In the genomic region with DNA sequence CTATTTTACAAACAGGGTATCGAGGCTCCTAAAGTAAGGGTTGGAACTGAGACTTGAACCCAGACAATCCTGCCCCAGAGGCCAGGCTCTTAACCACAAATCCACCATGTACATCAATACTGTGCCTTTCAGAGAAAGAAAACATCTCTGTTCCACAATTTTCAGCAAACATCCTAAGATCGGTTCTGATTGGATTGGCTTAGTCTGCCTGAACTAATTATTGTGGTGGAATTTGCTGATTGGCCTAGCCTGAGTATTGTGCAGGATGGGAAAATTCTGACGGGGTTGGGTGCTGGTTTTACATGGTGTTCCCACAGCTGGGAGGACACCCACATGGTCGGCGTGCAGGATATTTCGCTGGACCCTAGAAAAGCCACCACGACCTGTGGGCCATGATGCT, we compare ENCODE assay signal across 41 cellular contexts. TPM values are rescaled to one million over a fixed set of nuclear protein-coding genes. Genes with fewer than 3 reads are reported as not detected.
"Had no signal": no experiment of that assay in that cellular context is flagged by ENCODE, and none has a peak within 500 bp of the region (broad histone marks: within the 10 kb centered on the region; RNA-seq: fewer than 3 reads in every experiment).

A gene with protein sequence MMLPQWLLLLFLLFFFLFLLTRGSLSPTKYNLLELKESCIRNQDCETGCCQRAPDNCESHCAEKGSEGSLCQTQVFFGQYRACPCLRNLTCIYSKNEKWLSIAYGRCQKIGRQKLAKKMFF (plus strand): TSS at position 301 of the 400 bp plus-strand sequence. CDS start 92 bp downstream, at position 393.

- ATAC-seq: activated CD8-positive, alpha-beta T cell treated with anti-CD3 and anti-CD28 coated beads for 36 hours; activated T-cell treated with anti-CD3 and anti-CD28 coated beads, Interleukin-2, amount 50 U/mL, for 72 hours; activated T-helper 17 cell treated with anti-CD3 and anti-CD28 coated beads, Interleukin-2, amount 50 U/mL, for 72 hours; Right ventricle myocardium inferior; SK-N-SH treated with all-trans-retinoic acid at 6 μM for 48 hours; T-cell had no signal

- H3K9me3 Mint-ChIP-seq: activated CD8-positive, alpha-beta T cell treated with anti-CD3 and anti-CD28 coated beads for 36 hours; activated naive CD8-positive, alpha-beta T cell treated with anti-CD3 and anti-CD28 coated beads for 36 hours; activated T-cell treated with anti-CD3 and anti-CD28 coated beads, Interleukin-2, amount 50 U/mL, for 72 hours; activated T-helper 17 cell treated with anti-CD3 and anti-CD28 coated beads, Interleukin-2, amount 50 U/mL, for 72 hours; T-cell had no signal

- H3K36me3 Mint-ChIP-seq: activated naive CD8-positive, alpha-beta T cell treated with anti-CD3 and anti-CD28 coated beads for 36 hours; T-cell had no signal

- DNase-seq: activated CD4-positive, alpha-beta T cell treated with anti-CD3 and anti-CD28 coated beads for 1 hour; activated CD4-positive, alpha-beta T cell treated with anti-CD3 and anti-CD28 coated beads for 48 hours; activated CD4-positive, CD25-positive, alpha-beta regulatory T cell; activated CD8-positive, alpha-beta T cell treated with anti-CD3 and anti-CD28 coated beads for 36 hours; activated effector memory CD4-positive, alpha-beta T cell treated with anti-CD3 and anti-CD28 coated beads, Interleukin-2, amount 50 U/mL, for 16 hours; activated naive CD4-positive, alpha-beta T cell; activated naive CD4-positive, alpha-beta T cell treated with anti-CD3 and anti-CD28 coated beads, Interleukin-2, amount 50 U/mL, for 16 hours; activated naive CD8-positive, alpha-beta T cell treated with anti-CD3 and anti-CD28 coated beads for 36 hours; activated T-cell treated with anti-CD3 and anti-CD28 coated beads, Interleukin-2, amount 50 U/mL, for 1 hour; activated T-cell treated with anti-CD3 and anti-CD28 coated beads, Interleukin-2, amount 50 U/mL, for 72 hours; amniotic stem cell; aorta; brain microvascular endothelial cell; central memory CD4-positive, alpha-beta T cell; Kasumi-1; MG63; NCI-H1048; NCI-H1105 treated with DMSO at 0.1 percent for 48 hours; NCI-H1436; NCI-H187; NCI-H2029 treated with DMSO at 0.1 percent for 48 hours; NCI-H2107; NCI-H2171; NCI-H510A; NCI-H526; NCI-H748 treated with DMSO at 0.1 percent for 48 hours; NK-92 treated with Interleukin-12 subunit alpha and Interleukin-12 subunit beta, amount 100 ng/mL, for 24 hours; Peyer's patch; RPMI8226; SIG-M5; T-cell; T1000; WERI-Rb-1 had no signal

- H3K36me3 ChIP-seq: brain microvascular endothelial cell, MG63, Peyer's patch, WERI-Rb-1 had no signal

- H3K4me1 Mint-ChIP-seq: activated T-helper 17 cell treated with anti-CD3 and anti-CD28 coated beads, Interleukin-2, amount 50 U/mL, for 72 hours had no signal

- H3K4me3 Mint-ChIP-seq: activated CD8-positive, alpha-beta T cell treated with anti-CD3 and anti-CD28 coated beads for 36 hours; activated naive CD8-positive, alpha-beta T cell treated with anti-CD3 and anti-CD28 coated beads for 36 hours; activated T-cell treated with anti-CD3 and anti-CD28 coated beads, Interleukin-2, amount 50 U/mL, for 72 hours; activated T-helper 17 cell treated with anti-CD3 and anti-CD28 coated beads, Interleukin-2, amount 50 U/mL, for 72 hours; T-cell had no signal

- H3K9me3 ChIP-seq: MG63, Peyer's patch had no signal

- H3K27ac Mint-ChIP-seq: activated CD8-positive, alpha-beta T cell treated with anti-CD3 and anti-CD28 coated beads for 36 hours; activated naive CD8-positive, alpha-beta T cell treated with anti-CD3 and anti-CD28 coated beads for 36 hours; activated T-cell treated with anti-CD3 and anti-CD28 coated beads, Interleukin-2, amount 50 U/mL, for 72 hours; activated T-helper 17 cell treated with anti-CD3 and anti-CD28 coated beads, Interleukin-2, amount 50 U/mL, for 72 hours; T-cell had no signal

- H3K27ac ChIP-seq: brain microvascular endothelial cell, Peyer's patch, WERI-Rb-1 had no signal

- H3K4me3 ChIP-seq: MG63, Peyer's patch had no signal

RNA-seq across cellular contexts. Expression of the gene that starts here (rescaled TPM):
- total RNA-seq: activated CD8-positive, alpha-beta memory T cell treated with anti-CD3 and anti-CD28 coated beads for 36 hours; activated CD8-positive, alpha-beta T cell treated with anti-CD3 and anti-CD28 coated beads for 36 hours; activated naive CD8-positive, alpha-beta T cell treated with anti-CD3 and anti-CD28 coated beads for 36 hours; activated T-cell treated with anti-CD3 and anti-CD28 coated beads, Interleukin-2, amount 50 U/mL, for 72 hours; activated T-helper 17 cell treated with anti-CD3 and anti-CD28 coated beads, Interleukin-2, amount 50 U/mL, for 72 hours; aorta; cerebellum; OCI-LY7; Peyer's patch; Right ventricle myocardium inferior; SK-MEL-5; T-cell; T-helper 2 cell treated with Interferon-gamma antibody and Interleukin-4, amounts not matched to agents 100 ng/mL and 5 ng/mL, for 36 hours had no signal
